In the genomic region with DNA sequence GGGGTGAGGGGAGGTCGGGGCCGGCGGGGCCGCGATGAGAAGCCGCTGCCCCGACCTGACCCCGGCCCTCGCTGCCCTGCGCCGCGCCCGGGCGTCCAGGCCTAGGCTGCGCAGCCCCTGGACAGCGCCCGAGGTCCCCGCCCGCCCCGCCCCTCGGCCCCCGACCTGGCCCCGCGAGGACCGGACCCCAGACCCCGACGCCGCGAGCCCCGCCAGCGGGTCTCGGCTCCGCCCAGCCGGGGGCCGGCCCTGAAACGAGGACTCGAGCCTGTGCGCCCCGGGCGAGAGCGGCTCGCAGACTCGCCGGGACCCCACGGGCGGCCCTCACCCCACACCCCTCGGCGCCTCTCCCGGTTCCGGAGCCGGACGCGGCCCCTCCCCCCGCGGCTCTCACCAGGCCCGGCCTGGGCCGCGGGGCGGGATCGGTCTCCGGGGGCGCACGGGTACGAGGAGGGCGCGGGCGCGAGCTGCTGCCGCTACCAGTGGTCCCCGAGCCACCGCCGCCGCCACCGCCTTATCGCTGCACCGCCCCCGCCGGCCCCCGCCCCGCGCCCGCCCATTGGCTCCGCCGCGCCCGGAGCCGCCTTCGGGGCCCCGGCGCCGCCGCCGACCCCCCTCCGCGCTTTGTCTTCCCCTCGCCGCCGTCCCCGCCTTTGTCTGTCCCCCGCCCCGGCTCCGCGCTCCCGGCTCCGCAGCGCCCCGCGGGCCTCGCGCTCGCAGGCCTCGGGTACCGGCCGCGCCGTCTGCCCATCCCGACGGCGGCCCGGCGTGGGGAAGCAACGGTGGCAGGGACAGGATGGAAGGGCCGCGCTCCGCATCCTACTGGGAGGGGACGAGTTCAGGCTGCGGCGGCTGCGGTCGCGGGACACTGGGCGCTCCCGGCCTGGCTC, we compare ENCODE assay signal across 8 cellular contexts. TPM values are rescaled to one million over a fixed set of nuclear protein-coding genes. Genes with fewer than 3 reads are reported as not detected.
A peak's percentile ranks its signal among the peaks of the same experiment; 100 is the strongest.
DNase-seq lines count a peak whose midpoint lies in the region; ATAC-seq, FAIRE-seq and TF ChIP-seq lines count a peak whose summit lies in the region.

A gene (minus strand): TSS at position 488 of the 890 bp plus-strand sequence. CDS start 827 bp downstream, outside the sequence.

- ATAC-seq in GM19351 (IDR thresholded peaks at IDR 0.05; ENCODE audit: unreplicated experiment) = peak; percentile 13

- H3K36me3 ChIP-seq in KOPT-K1 (ENCODE audit: insufficient read depth, low read length) (peaks cover 46% of the 10 kb centered on the region), small intestine (ENCODE audit: control insufficient read depth in 2 of 2, insufficient read depth in 2 of 2, low read length in 2 of 2) (peaks cover 0 to 2% of the 10 kb centered on the region in 2 donors)

- 1% methylated on average over 30 to 133 of the region's 133 CpGs for WGBS in small intestine, 3 donors

- TF ChIP-seq CTCF in AG10803 (conservative IDR thresholded peaks at IDR 0.05; ENCODE audit: low read length) = no peak

- no peaks in the 10 kb centered on the region for H3K9me3 ChIP-seq in KOPT-K1 (ENCODE audit: insufficient read depth, low read length, poor library complexity, severe bottlenecking)
- H3K9me3 ChIP-seq in small intestine (ENCODE audit: control insufficient read depth, low read depth) = no peaks in the 10 kb centered on the region

- no peak for FAIRE-seq in small intestine (lab: Jason Lieb, UNC)

- peak within 1 kb of the TSS; percentile 91 for H3K27ac ChIP-seq in KOPT-K1 (ENCODE audit: low read depth, low read length, poor library complexity, severe bottlenecking)
- H3K27ac ChIP-seq in angular gyrus (ENCODE audit: low read depth, low read length) = peak within 1 kb of the TSS; percentile 89
- peak within 1 kb of the TSS; percentile 67 to 81 for H3K27ac ChIP-seq in small intestine (ENCODE audit: low read depth in 1 of 2, low read length in 1 of 2)

- H3K4me1 ChIP-seq in small intestine (ENCODE audit: control insufficient read depth in 2 of 2, insufficient read depth in 1 of 2, low read depth in 1 of 2, low read length in 1 of 2) = no peaks in the 10 kb centered on the region

- H3K4me3 ChIP-seq in AG10803 (ENCODE audit: low read length) (peak within 1 kb of the TSS; percentile 52), iPS-11a (ENCODE audit: low read depth, low read length) (peak within 1 kb of the TSS; percentile 48), small intestine (ENCODE audit: low read depth in 1 of 2, low read length in 2 of 2) (peak within 1 kb of the TSS; percentile 38 to 54)

- no peaks in the 10 kb centered on the region for H3K27me3 ChIP-seq in small intestine (ENCODE audit: control insufficient read depth in 2 of 2, insufficient read depth in 2 of 2, low read length in 2 of 2)

- peak; percentile 20 for DNase-seq in AG10803 (ENCODE audit: low read depth)
- peak; percentile 67 to 91 (median 80) for DNase-seq in T-helper 2 cell
- no peak for DNase-seq in small intestine
- DNase-seq in amniotic stem cell (lab: John Stamatoyannopoulos, UW) = no peak

RNA-seq across cellular contexts. Expression of the gene that starts here (rescaled TPM):
- 10 to 100 TPM in 2 of 3 donors, 1 to 10 TPM in 1; 2.0 to 14.7 (median 11.6) TPM for polyA plus RNA-seq in small intestine

Comparison
In these comparisons a context has a peak if more than half of its experiments do, and no peak if none do; other contexts are left out.
1. DNase-seq: peak in AG10803 (single experiment) and T-helper 2 cell (5 of 5); none in small intestine (single experiment) and amniotic stem cell (single experiment).
2. Peak in every context shown above with its lines, with median percentiles within 50 percentile points of each other: H3K4me3 ChIP-seq and H3K27ac ChIP-seq.